Comparison of ENCODE assay signal across 9 cellular contexts in genomic region chr16:1923299-1924034, GRCh38. TPM values are rescaled to one million over a fixed set of nuclear protein-coding genes. Genes with fewer than 3 reads are reported as not detected.
DNase-seq lines count a peak whose midpoint lies in the region; ATAC-seq, FAIRE-seq and TF ChIP-seq lines count a peak whose summit lies in the region.
"Had no signal": no experiment of that assay in that cellular context is flagged by ENCODE, and none has a peak within 500 bp of the region (broad histone marks: within the 10 kb centered on the region; RNA-seq: fewer than 3 reads in every experiment).

No MANE protein-coding gene starts in this region.

- H3K27ac Mint-ChIP-seq in activated T-cell treated with anti-CD3 and anti-CD28 coated beads, Interleukin-2, amount 50 U/mL, for 24 hours = no peak overlapping the region

- POLR2A ChIA-PET in HEK293T (lab: Yijun Ruan, JAX) = interaction anchor here (0.9 to 2.2 kb wide), 9 partner anchors 9 to 84 kb away, joined by 3 to 21 read pairs (median 4); partner anchors contain the start of gene RPS2

- CTCF ChIA-PET in HEK293T (lab: Yijun Ruan, JAX) = interaction anchor here (0.6 to 2.0 kb wide), 16 partner anchors 13 to 99 kb away, joined by 3 to 19 read pairs (median 3); partner anchors contain the start of gene MSRB1

- peaks cover 3% of the 10 kb centered on the region for H3K4me1 Mint-ChIP-seq in activated T-cell treated with anti-CD3 and anti-CD28 coated beads, Interleukin-2, amount 50 U/mL, for 24 hours (ENCODE audit: low read depth)

- H3K27ac ChIP-seq in keratinocyte (ENCODE audit: control insufficient read depth, insufficient read depth, low read length) = no peak overlapping the region

- H4K20me1 ChIP-seq in keratinocyte (ENCODE audit: control insufficient read depth, extremely low read depth, insufficient read depth, low read length) = no peaks in the 10 kb centered on the region

- peaks cover 45% of the 10 kb centered on the region for H3K27me3 ChIP-seq in keratinocyte (ENCODE audit: control insufficient read depth, extremely low read depth, insufficient read depth, low read length)

- dilution Hi-C loops in keratinocyte (cut with MboI; ENCODE audit: extremely low pct_ligation_motif_present, low sequenced_read_pairs) = no loop called here

- H3K4me1 ChIP-seq in keratinocyte (ENCODE audit: control insufficient read depth, extremely low read depth, insufficient read depth, low read length) = no peaks in the 10 kb centered on the region

- H3K36me3 Mint-ChIP-seq in activated T-cell treated with anti-CD3 and anti-CD28 coated beads, Interleukin-2, amount 50 U/mL, for 24 hours (ENCODE audit: low read depth) = no peaks in the 10 kb centered on the region

- peaks cover 49% of the 10 kb centered on the region for H3K27me3 Mint-ChIP-seq in activated T-cell treated with anti-CD3 and anti-CD28 coated beads, Interleukin-2, amount 50 U/mL, for 24 hours

- no peak overlapping the region for H3K4me3 Mint-ChIP-seq in activated T-cell treated with anti-CD3 and anti-CD28 coated beads, Interleukin-2, amount 50 U/mL, for 24 hours

- no peak overlapping the region for H3K4me2 ChIP-seq in keratinocyte (ENCODE audit: control insufficient read depth, extremely low read depth, insufficient read depth, low read depth, low read length)

- no peak overlapping the region for H3K4me3 ChIP-seq in keratinocyte (ENCODE audit: control insufficient read depth in 2 of 3, extremely low read depth in 1 of 3, insufficient read depth in 2 of 3, low read depth in 1 of 3, low read length in 3 of 3)

- H3K9ac ChIP-seq in keratinocyte (ENCODE audit: control insufficient read depth, extremely low read depth, insufficient read depth, low read length) = no peak overlapping the region

- no peak for ATAC-seq in HG03175 (IDR thresholded peaks at IDR 0.05; ENCODE audit: unreplicated experiment)

- DNase-seq in AG20443 (ENCODE audit: low spot score) = peak; percentile 66
- peak; percentile 76 for DNase-seq in HEK293T (ENCODE audit: extremely low spot score)
- peak; percentile 42 for DNase-seq in activated T-cell treated with anti-CD3 and anti-CD28 coated beads, Interleukin-2, amount 50 U/mL, for 24 hours
- DNase-seq in keratinocyte (ENCODE audit: low read depth, low spot score) = no peak
- DNase-seq in NCI-H2107 treated with DMSO at 0.1 percent for 48 hours (lab: John Stamatoyannopoulos, UW; ENCODE audit: unreplicated experiment) = no peak
- no peak for DNase-seq in NCI-H345 (lab: John Stamatoyannopoulos, UW)
- DNase-seq in NCI-H774 (lab: John Stamatoyannopoulos, UW) = no peak

- FAIRE-seq in keratinocyte (lab: Jason Lieb, UNC) = no peak
- FAIRE-seq: endometrium had no signal

- no peaks in the 10 kb centered on the region for H3K9me3 Mint-ChIP-seq in activated T-cell treated with anti-CD3 and anti-CD28 coated beads, Interleukin-2, amount 50 U/mL, for 24 hours

- H3K9me3 ChIP-seq in keratinocyte (ENCODE audit: control insufficient read depth, low read depth, low read length) = no peaks in the 10 kb centered on the region

- no peak overlapping the region for H2AFZ ChIP-seq in keratinocyte (ENCODE audit: control insufficient read depth, low read length)

- peak in 2 of 3 experiments; percentile 14 to 15 for TF ChIP-seq CTCF in keratinocyte (optimal IDR thresholded peaks at IDR 0.05 in 1 of 3, IDR thresholded peaks at IDR 0.05 in 1 of 3, conservative IDR thresholded peaks at IDR 0.05 in 1 of 3; ENCODE audit: extremely low read depth in 1 of 3, insufficient read depth in 2 of 3, low read length in 3 of 3)

- H3K9me1 ChIP-seq in keratinocyte (ENCODE audit: control insufficient read depth, extremely low read depth, insufficient read depth, low read length) = no peaks in the 10 kb centered on the region

- H3K36me3 ChIP-seq in keratinocyte (ENCODE audit: control insufficient read depth in 2 of 2, extremely low read depth in 1 of 2, insufficient read depth in 2 of 2, low read length in 2 of 2) = no peaks in the 10 kb centered on the region

- no peaks in the 10 kb centered on the region for H3K79me2 ChIP-seq in keratinocyte (ENCODE audit: control insufficient read depth, insufficient read depth, low read length)

TF ChIP-seq in HEK293T, 16 proteins besides CTCF, POLR2A, EP300 and RAD21:
- TF ChIP-seq FOXK2 (IDR thresholded peaks at IDR 0.05) = no peak
- peak; percentile 37; the same call in 1 of the 2 replicates for TF ChIP-seq L3MBTL2 (conservative IDR thresholded peaks at IDR 0.05)
- no peak for TF ChIP-seq FOXM1 (IDR thresholded peaks at IDR 0.05; ENCODE audit: borderline replicate concordance)
- no peak for TF ChIP-seq FOXA1 (IDR thresholded peaks at IDR 0.05)

RNA-seq across cellular contexts. Expression of gene HS3ST6, which starts 5.3 kb away (rescaled TPM):
- polyA plus RNA-seq in keratinocyte = 0.09 TPM in 1 of 3 replicates, not detected in the others
- polyA plus RNA-seq in keratinocyte (2011; ENCODE audit: low read depth) = 2.0 TPM
- 0.05 TPM in 2 replicates for polyA plus RNA-seq in keratinocyte (2011; cell fraction: cytosol; rRNA removed)
- 0.09 TPM in 1 of 2 replicates, not detected in the other for polyA plus RNA-seq in keratinocyte (2011; cell fraction: nucleus; rRNA removed)
- polyA plus RNA-seq in keratinocyte (2012; ENCODE audit: low replicate concordance) = 0.08 and 8.9 TPM in 2 replicates
- polyA minus RNA-seq in keratinocyte = not detected in 3 replicates
- not detected for polyA minus RNA-seq in keratinocyte (2011; cell fraction: cytosol; rRNA and poly(A)+ RNA removed)
- 0.32 TPM in 1 of 2 replicates, not detected in the other for polyA minus RNA-seq in keratinocyte (2011; cell fraction: nucleus; rRNA and poly(A)+ RNA removed)

RNA-seq across cellular contexts. Expression of gene MSRB1, which starts 19.5 kb away (rescaled TPM):
- polyA plus RNA-seq in keratinocyte = 23.9 to 45.4 TPM (median 25.2 TPM) in 3 replicates
- polyA plus RNA-seq in keratinocyte (2011; ENCODE audit: low read depth) = 7.0 TPM
- polyA plus RNA-seq in keratinocyte (2011; cell fraction: cytosol; rRNA removed) = 21.9 and 31.4 TPM in 2 replicates
- 11.0 and 14.2 TPM in 2 replicates for polyA plus RNA-seq in keratinocyte (2011; cell fraction: nucleus; rRNA removed)
- 19.5 and 22.2 TPM in 2 replicates for polyA plus RNA-seq in keratinocyte (2012; ENCODE audit: low replicate concordance)
- 21.7 to 40.1 TPM (median 27.8 TPM) in 3 replicates for polyA minus RNA-seq in keratinocyte
- polyA minus RNA-seq in keratinocyte (2011; cell fraction: cytosol; rRNA and poly(A)+ RNA removed) = 17.3 TPM
- polyA minus RNA-seq in keratinocyte (2011; cell fraction: nucleus; rRNA and poly(A)+ RNA removed) = 7.0 and 9.4 TPM in 2 replicates

RNA-seq across cellular contexts. Expression of gene RPL3L, which starts 31.0 kb away (rescaled TPM):
- polyA plus RNA-seq in keratinocyte = 0.34 to 0.38 TPM (median 0.37 TPM) in 3 replicates
- 0.36 TPM for polyA plus RNA-seq in keratinocyte (2011; ENCODE audit: low read depth)
- polyA plus RNA-seq in keratinocyte (2011; cell fraction: cytosol; rRNA removed) = 0.11 and 0.13 TPM in 2 replicates
- 0.15 and 0.25 TPM in 2 replicates for polyA plus RNA-seq in keratinocyte (2011; cell fraction: nucleus; rRNA removed)
- polyA plus RNA-seq in keratinocyte (2012; ENCODE audit: low replicate concordance) = 0.23 and 0.54 TPM in 2 replicates
- 0.13 to 0.16 TPM in 2 of 3 replicates, not detected in the other for polyA minus RNA-seq in keratinocyte
- not detected for polyA minus RNA-seq in keratinocyte (2011; cell fraction: cytosol; rRNA and poly(A)+ RNA removed)
- not detected in 2 replicates for polyA minus RNA-seq in keratinocyte (2011; cell fraction: nucleus; rRNA and poly(A)+ RNA removed)

RNA-seq across cellular contexts. Expression of gene NDUFB10, which starts 35.9 kb away (rescaled TPM):
- polyA plus RNA-seq in keratinocyte = 97.9 to 161 TPM (median 107 TPM) in 3 replicates
- 175 TPM for polyA plus RNA-seq in keratinocyte (2011; ENCODE audit: low read depth)
- 102 and 257 TPM in 2 replicates for polyA plus RNA-seq in keratinocyte (2011; cell fraction: cytosol; rRNA removed)
- polyA plus RNA-seq in keratinocyte (2011; cell fraction: nucleus; rRNA removed) = 41.3 and 67.7 TPM in 2 replicates
- polyA plus RNA-seq in keratinocyte (2012; ENCODE audit: low replicate concordance) = 165 and 226 TPM in 2 replicates
- 73.1 to 100 TPM (median 84.8 TPM) in 3 replicates for polyA minus RNA-seq in keratinocyte
- polyA minus RNA-seq in keratinocyte (2011; cell fraction: cytosol; rRNA and poly(A)+ RNA removed) = 249 TPM
- 32.2 and 40.3 TPM in 2 replicates for polyA minus RNA-seq in keratinocyte (2011; cell fraction: nucleus; rRNA and poly(A)+ RNA removed)

RNA-seq across cellular contexts. Expression of gene RPS2, which starts 41.2 kb away (rescaled TPM):
- polyA plus RNA-seq in keratinocyte = 2,750 to 6,036 TPM (median 3,573 TPM) in 3 replicates
- 1,273 TPM for polyA plus RNA-seq in keratinocyte (2011; ENCODE audit: low read depth)
- polyA plus RNA-seq in keratinocyte (2011; cell fraction: cytosol; rRNA removed) = 4,082 and 7,559 TPM in 2 replicates
- polyA plus RNA-seq in keratinocyte (2011; cell fraction: nucleus; rRNA removed) = 1,224 and 1,590 TPM in 2 replicates
- 4,497 and 4,796 TPM in 2 replicates for polyA plus RNA-seq in keratinocyte (2012; ENCODE audit: low replicate concordance)
- polyA minus RNA-seq in keratinocyte = 3,614 to 6,436 TPM (median 5,566 TPM) in 3 replicates
- 6,872 TPM for polyA minus RNA-seq in keratinocyte (2011; cell fraction: cytosol; rRNA and poly(A)+ RNA removed)
- 646 and 794 TPM in 2 replicates for polyA minus RNA-seq in keratinocyte (2011; cell fraction: nucleus; rRNA and poly(A)+ RNA removed)

Comparison
In these comparisons a context has a peak if more than half of its experiments do, and no peak if none do; other contexts are left out.
1. DNase-seq: peak in AG20443 (single experiment), HEK293T (single experiment) and activated T-cell treated with anti-CD3 and anti-CD28 coated beads, Interleukin-2, amount 50 U/mL, for 24 hours (single experiment); none in keratinocyte (single experiment), NCI-H2107 treated with DMSO at 0.1 percent for 48 hours (single experiment), NCI-H345 (single experiment) and NCI-H774 (single experiment).